ENCODE assay signal across 2 cellular contexts in genomic region chr1:167755568-167756145, GRCh38.
A peak's percentile ranks its signal among the peaks of the same experiment; 100 is the strongest.
TF ChIP-seq lines count a peak whose summit lies in the region.

No MANE protein-coding gene starts in this region.

TF ChIP-seq in HEK293, 187 proteins besides CTCF, POLR2A, EP300 and RAD21 (continued from another document):
- no peak for TF ChIP-seq REST (tag by site-specific recombination; IDR thresholded peaks at IDR 0.05)

TF ChIP-seq in K562, 482 proteins besides CTCF, POLR2A, EP300 and RAD21:
- TF ChIP-seq PBX2 (CRISPR knock-in tag; IDR thresholded peaks at IDR 0.05; ENCODE audit: low read depth) (no peak), PBX2 (tag; conservative IDR thresholded peaks at IDR 0.05; ENCODE audit: low read depth) (no peak), JUNB (CRISPR knock-in tag; conservative IDR thresholded peaks at IDR 0.05) (no peak), STAT5A (IDR thresholded peaks at IDR 0.05; ENCODE audit: borderline replicate concordance, low read length) (0 out of 2 replicates have a peak, but pooled peaks have one; percentile 8), ATF6 (CRISPR knock-in tag; IDR thresholded peaks at IDR 0.05) (no peak)
TF ChIP-seq in K562: peak in this region for 1.
